Comparison of ENCODE assay signal across 8 cellular contexts in the genomic region with DNA sequence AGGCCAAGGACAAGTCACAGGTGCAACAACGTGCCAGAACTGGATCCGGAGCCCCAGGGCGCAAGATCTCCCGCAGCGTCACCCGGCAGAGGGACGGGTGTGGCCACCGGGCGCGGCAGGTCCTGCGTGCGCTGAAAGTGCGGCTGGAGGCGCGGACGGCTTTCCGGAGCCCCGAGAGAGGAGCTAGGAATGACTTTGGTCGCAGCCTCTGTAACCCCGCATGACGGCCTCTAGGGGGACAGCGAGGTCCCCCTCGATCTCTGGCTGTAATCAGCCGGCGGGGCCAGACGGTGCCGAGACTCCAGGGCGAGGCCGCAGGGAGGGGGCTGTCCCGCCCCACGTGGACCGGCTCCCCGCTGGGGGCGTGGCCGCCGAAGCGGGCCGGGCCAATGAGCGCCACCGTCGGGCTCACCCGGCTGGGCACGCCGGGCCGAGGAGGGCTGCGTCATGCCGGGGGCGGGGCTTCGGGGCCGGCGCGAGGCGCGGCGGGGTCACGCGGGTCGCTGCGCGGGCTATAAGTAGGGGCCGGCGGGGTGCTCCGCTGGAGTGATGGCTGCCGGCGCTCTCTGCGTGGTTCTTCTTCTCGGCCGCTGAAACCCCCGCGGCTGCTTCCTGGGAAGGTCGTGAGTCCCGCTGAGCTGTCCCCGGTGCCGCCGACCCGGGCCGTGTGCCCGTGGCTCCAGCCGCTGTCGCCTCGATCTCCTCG. TPM values are rescaled to one million over a fixed set of nuclear protein-coding genes. Genes with fewer than 3 reads are reported as not detected.
DNase-seq lines count a peak whose midpoint lies in the region; ATAC-seq and TF ChIP-seq lines count a peak whose summit lies in the region.

A gene with protein sequence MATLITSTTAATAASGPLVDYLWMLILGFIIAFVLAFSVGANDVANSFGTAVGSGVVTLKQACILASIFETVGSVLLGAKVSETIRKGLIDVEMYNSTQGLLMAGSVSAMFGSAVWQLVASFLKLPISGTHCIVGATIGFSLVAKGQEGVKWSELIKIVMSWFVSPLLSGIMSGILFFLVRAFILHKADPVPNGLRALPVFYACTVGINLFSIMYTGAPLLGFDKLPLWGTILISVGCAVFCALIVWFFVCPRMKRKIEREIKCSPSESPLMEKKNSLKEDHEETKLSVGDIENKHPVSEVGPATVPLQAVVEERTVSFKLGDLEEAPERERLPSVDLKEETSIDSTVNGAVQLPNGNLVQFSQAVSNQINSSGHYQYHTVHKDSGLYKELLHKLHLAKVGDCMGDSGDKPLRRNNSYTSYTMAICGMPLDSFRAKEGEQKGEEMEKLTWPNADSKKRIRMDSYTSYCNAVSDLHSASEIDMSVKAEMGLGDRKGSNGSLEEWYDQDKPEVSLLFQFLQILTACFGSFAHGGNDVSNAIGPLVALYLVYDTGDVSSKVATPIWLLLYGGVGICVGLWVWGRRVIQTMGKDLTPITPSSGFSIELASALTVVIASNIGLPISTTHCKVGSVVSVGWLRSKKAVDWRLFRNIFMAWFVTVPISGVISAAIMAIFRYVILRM (plus strand): TSS at position 544 of the 706 bp plus-strand sequence. CDS start 890 bp downstream, outside the sequence.

- H3K9me3 Mint-ChIP-seq in activated naive CD8-positive, alpha-beta T cell (ENCODE audit: low read depth) = no peaks in the 10 kb centered on the region
- peaks cover 10% of the 10 kb centered on the region for H3K9me3 Mint-ChIP-seq in glutamatergic neuron (ENCODE audit: unreplicated experiment)

- no peaks in the 10 kb centered on the region for H3K27me3 Mint-ChIP-seq in activated naive CD8-positive, alpha-beta T cell
- peaks cover 11% of the 10 kb centered on the region for H3K27me3 Mint-ChIP-seq in glutamatergic neuron (ENCODE audit: unreplicated experiment)

- H3K27ac Mint-ChIP-seq in activated naive CD8-positive, alpha-beta T cell = peak within 1 kb of the TSS; percentile 86
- peak within 1 kb of the TSS; percentile 86 for H3K27ac Mint-ChIP-seq in glutamatergic neuron (ENCODE audit: unreplicated experiment)

- H3K9me3 ChIP-seq in ovary (no peaks in the 10 kb centered on the region), thyroid gland (no peaks in the 10 kb centered on the region)

- peak; percentile 88 for ATAC-seq in HG02571 (IDR thresholded peaks at IDR 0.05; ENCODE audit: unreplicated experiment)

- TF ChIP-seq EP300 in ovary (IDR thresholded peaks at IDR 0.05) = no peak

- peak; percentile 99 for DNase-seq in GM10266 (ENCODE audit: extremely low spot score)
- peak; percentile 85 for DNase-seq in NCI-H1048 (lab: John Stamatoyannopoulos, UW)
- DNase-seq in SKM-1 (lab: John Stamatoyannopoulos, UW; ENCODE audit: unreplicated experiment) = peak; percentile 95
- peak; percentile 98 for DNase-seq in glutamatergic neuron
- peak; percentile 88 to 96 (median 94) for DNase-seq in ovary
- peak; percentile 96 for DNase-seq in thyroid gland

- TF ChIP-seq POLR2A in ovary (IDR thresholded peaks at IDR 0.05) = peak; percentile 89
- peak; percentile 98 to 99 for TF ChIP-seq POLR2A in thyroid gland (IDR thresholded peaks at IDR 0.05)

- H3K4me3 ChIP-seq in ovary (peak within 1 kb of the TSS; percentile 72), thyroid gland (replicated peaks in 1 of 3) (peak within 1 kb of the TSS; percentile 55 to 82 (median 76))

- peak; percentile 52 for TF ChIP-seq CTCF in GM10266 (IDR thresholded peaks at IDR 0.05; ENCODE audit: control insufficient read depth, insufficient read depth, low read depth, missing control alignments)
- peak; percentile 85 for TF ChIP-seq CTCF in glutamatergic neuron (IDR thresholded peaks at IDR 0.05; ENCODE audit: partially characterized antibody, unreplicated experiment)
- TF ChIP-seq CTCF in ovary (IDR thresholded peaks at IDR 0.05) = peak in 2 of 3 donors; percentile 25 to 33
- peak in 4 of 6 experiments; percentile 20 to 48 (median 28) for TF ChIP-seq CTCF in thyroid gland (IDR thresholded peaks at IDR 0.05)

- intact Hi-C loops in ovary (cut with DNase I) (loop anchor here in 1 of 4 donors (5.0 kb wide), 1 partner anchor 163 kb away; a partner anchor contains a TSS), thyroid gland (cut with DNase I) (no loop called here)

- peaks cover 16% of the 10 kb centered on the region for H3K36me3 Mint-ChIP-seq in activated naive CD8-positive, alpha-beta T cell
- H3K36me3 Mint-ChIP-seq in glutamatergic neuron (ENCODE audit: unreplicated experiment) = no peaks in the 10 kb centered on the region

- H3K4me1 ChIP-seq in ovary (ENCODE audit: insufficient read depth) (peaks cover 4% of the 10 kb centered on the region), thyroid gland (peaks cover 22 to 24% of the 10 kb centered on the region in 2 donors)

- 0 to 5% (median 1%) methylated on average over 27 to 82 of the region's 82 CpGs for WGBS in ovary, 3 donors
- 0% methylated on average over 8 to 9 of the region's 82 CpGs for WGBS in thyroid gland, 2 donors

- peaks cover 55% of the 10 kb centered on the region for H3K4me1 Mint-ChIP-seq in activated naive CD8-positive, alpha-beta T cell (ENCODE audit: low read depth)
- peaks cover 11% of the 10 kb centered on the region for H3K4me1 Mint-ChIP-seq in glutamatergic neuron (ENCODE audit: low read depth, unreplicated experiment)

- no peaks in the 10 kb centered on the region for H3K36me3 ChIP-seq in ovary
- peaks cover 8 to 22% of the 10 kb centered on the region in 2 donors for H3K36me3 ChIP-seq in thyroid gland

- H3K4me3 Mint-ChIP-seq in activated naive CD8-positive, alpha-beta T cell = peak within 1 kb of the TSS; percentile 98
- peak within 1 kb of the TSS; percentile 97 for H3K4me3 Mint-ChIP-seq in glutamatergic neuron (ENCODE audit: unreplicated experiment)

- H3K27ac ChIP-seq in ovary (peak within 1 kb of the TSS; percentile 86 to 89), thyroid gland (peak within 1 kb of the TSS; percentile 97)

- no peaks in the 10 kb centered on the region for H3K27me3 ChIP-seq in ovary
- H3K27me3 ChIP-seq in thyroid gland = no peaks in the 10 kb centered on the region

RNA-seq across cellular contexts. Expression of the gene that starts here (rescaled TPM):
- total RNA-seq in glutamatergic neuron (ENCODE audit: unreplicated experiment) (73.0 TPM), ovary (10 to 100 TPM; 13.1 to 49.9 (median 19.9) TPM), thyroid gland (10 to 100 TPM; 15.6 to 40.3 (median 23.9) TPM)
- 10 to 100 TPM in 1 of 2 donors, 1 to 10 TPM in 1; 8.2 to 21.8 TPM for polyA plus RNA-seq in ovary

Comparison
In these comparisons a context has a peak if more than half of its experiments do, and no peak if none do; other contexts are left out.
1. Peak in every context shown above with its lines: DNase-seq, ATAC-seq, H3K4me3 ChIP-seq and H3K27ac ChIP-seq.
2. CTCF ChIP-seq: peak in every context shown above with its lines; median percentile 85 in glutamatergic neuron; 52 in GM10266; 29 in ovary; 28 in thyroid gland.